10 cellular contexts compared by ENCODE assay signal in genomic region chr15:84702961-84703482, GRCh38. TPM values are rescaled to one million over a fixed set of nuclear protein-coding genes. Genes with fewer than 3 reads are reported as not detected.
A peak's percentile ranks its signal among the peaks of the same experiment; 100 is the strongest.
DNase-seq lines count a peak whose midpoint lies in the region; FAIRE-seq and TF ChIP-seq lines count a peak whose summit lies in the region.
"Had no signal": no experiment of that assay in that cellular context is flagged by ENCODE, and none has a peak within 500 bp of the region (broad histone marks: within the 10 kb centered on the region; RNA-seq: fewer than 3 reads in every experiment).

No MANE protein-coding gene starts in this region.

- H3K36me3 Mint-ChIP-seq in HFFc6 (ENCODE audit: low read depth) = 0 out of 2 replicates have a peak, but pooled peaks cover 4% of the 10 kb centered on the region
- H3K36me3 Mint-ChIP-seq in brain = peaks cover 43% of the 10 kb centered on the region
- H3K36me3 Mint-ChIP-seq in Calu3 (ENCODE audit: insufficient read depth, unreplicated experiment) = peaks cover 28% of the 10 kb centered on the region

- no peak overlapping the region for H3K4me3 Mint-ChIP-seq in HFFc6
- no peak overlapping the region for H3K4me3 Mint-ChIP-seq in brain
- H3K4me3 Mint-ChIP-seq in Calu3 (ENCODE audit: low read depth, unreplicated experiment) = no peak overlapping the region
- H3K4me3 Mint-ChIP-seq: activated CD4-positive, alpha-beta T cell treated with anti-CD3 and anti-CD28 coated beads, Interleukin-2, amount 10 ng/mL, durations not matched to agents 7 days and 5 days had no signal

- H3K27me3 Mint-ChIP-seq in HFFc6 (ENCODE audit: insufficient read depth) = no peaks in the 10 kb centered on the region; the same call in none of the 2 replicates
- no peaks in the 10 kb centered on the region for H3K27me3 Mint-ChIP-seq in brain
- H3K27me3 Mint-ChIP-seq in Calu3 (ENCODE audit: unreplicated experiment) = no peaks in the 10 kb centered on the region
- H3K27me3 Mint-ChIP-seq: activated CD4-positive, alpha-beta T cell treated with anti-CD3 and anti-CD28 coated beads, Interleukin-2, amount 10 ng/mL, durations not matched to agents 7 days and 5 days had no signal

- intact Hi-C loops in Calu3 (cut with micrococcal nuclease; ENCODE audit: unreplicated experiment) = no loop called here

- no peaks in the 10 kb centered on the region for H3K9me3 ChIP-seq in skeletal muscle tissue (ENCODE audit: control insufficient read depth in 3 of 3, low read length in 3 of 3)

- TF ChIP-seq CTCF in HFFc6 (IDR thresholded peaks at IDR 0.05) (no peak), brain (conservative IDR thresholded peaks at IDR 0.05) (no peak), Calu3 (IDR thresholded peaks at IDR 0.05; ENCODE audit: unreplicated experiment) (no peak)

- H3K9me3 Mint-ChIP-seq in HFFc6 (no peaks in the 10 kb centered on the region), brain (no peaks in the 10 kb centered on the region), Calu3 (ENCODE audit: low read depth, unreplicated experiment) (no peaks in the 10 kb centered on the region)
- H3K9me3 Mint-ChIP-seq: activated CD4-positive, alpha-beta T cell treated with anti-CD3 and anti-CD28 coated beads, Interleukin-2, amount 10 ng/mL, durations not matched to agents 7 days and 5 days had no signal

- BruUV-seq in Calu3 (replicated peaks; lab: Mats Ljungman, UMichigan) = no TSS peak

- H3K4me1 Mint-ChIP-seq in HFFc6 (ENCODE audit: low read depth) = peaks cover 35% of the 10 kb centered on the region
- H3K4me1 Mint-ChIP-seq in brain = peaks cover 42% of the 10 kb centered on the region
- H3K4me1 Mint-ChIP-seq in Calu3 (ENCODE audit: low read depth, unreplicated experiment) = peaks cover 28% of the 10 kb centered on the region

- no peaks in the 10 kb centered on the region for H3K27me3 ChIP-seq in skeletal muscle tissue (ENCODE audit: control insufficient read depth in 3 of 3, insufficient read depth in 3 of 3, low read length in 3 of 3)

- H3K27ac ChIP-seq in skeletal muscle tissue (ENCODE audit: low read depth, low read length) = peak overlapping the region; percentile 20

- H3K27ac Mint-ChIP-seq in HFFc6 (peak overlapping the region; percentile 1; the same call in 1 of the 2 replicates), brain (peak overlapping the region in 3 of 5 experiments; percentile 31 to 82 (median 63)), Calu3 (ENCODE audit: unreplicated experiment) (no peak overlapping the region)

- H3K9ac ChIP-seq in skeletal muscle tissue (ENCODE audit: low read depth in 1 of 3, low read length in 3 of 3) = no peak overlapping the region

- no peaks in the 10 kb centered on the region for H3K36me3 ChIP-seq in skeletal muscle tissue (ENCODE audit: control insufficient read depth in 3 of 3, insufficient read depth in 3 of 3, low read length in 3 of 3)

- H3K4me1 ChIP-seq in skeletal muscle tissue (ENCODE audit: control insufficient read depth in 3 of 3, insufficient read depth in 3 of 3, low read length in 3 of 3) = peaks cover 9 to 16% (median 14%) of the 10 kb centered on the region in 3 donors

- DNase-seq in HFFc6 (peak; percentile 12), kidney tubule cell (ENCODE audit: low spot score) (peak; percentile 23), GM12892 (ENCODE audit: insufficient read length) (no peak), SKM-1 (lab: John Stamatoyannopoulos, UW; ENCODE audit: unreplicated experiment) (no peak), Calu3 (no peak), NCI-H526 (lab: John Stamatoyannopoulos, UW) (no peak)
- DNase-seq: activated CD4-positive, alpha-beta T cell treated with anti-CD3 and anti-CD28 coated beads, Interleukin-2, amount 10 ng/mL, durations not matched to agents 7 days and 5 days; NCI-H748 treated with DMSO at 0.1 percent for 48 hours had no signal

- peak overlapping the region in 1 of 3 donors; percentile 22 for H3K4me3 ChIP-seq in skeletal muscle tissue (ENCODE audit: low read length in 3 of 3)

- TF ChIP-seq POLR2A in GM12892 (IDR thresholded peaks at IDR 0.05; ENCODE audit: low read depth, low read length) = no peak

- no peak for FAIRE-seq in GM12892 (lab: Jason Lieb, UNC)

- CTCF ChIA-PET in Calu3 (lab: Charles Lee) = no interaction called here

RNA-seq across cellular contexts. Expression of gene SEC11A, which starts 12.9 kb away (rescaled TPM):
- 100 to 1,000 TPM; 203 to 230 (median 221) TPM for total RNA-seq in HFFc6 (2021; fragmentation: NEBNext Ultra II Directional; extraction: Animal tissue kit (Norgen Biotek cat#: 25700))
- 143 TPM for polyA plus RNA-seq in brain (ENCODE audit: insufficient read depth, low read depth, low replicate concordance)
- total RNA-seq in skeletal muscle tissue (357 TPM), Calu3 (2022) (214 and 243 TPM in 2 replicates)
- 144 TPM for polyA plus RNA-seq in GM12892 (2012; ENCODE audit: missing spikeins)

RNA-seq across cellular contexts. Expression of gene NMB, which starts 45.0 kb away (rescaled TPM):
- 1 to 10 TPM; 4.4 to 7.1 (median 5.5) TPM for total RNA-seq in HFFc6 (2021; fragmentation: NEBNext Ultra II Directional; extraction: Animal tissue kit (Norgen Biotek cat#: 25700))
- 10.5 TPM for polyA plus RNA-seq in brain (ENCODE audit: insufficient read depth, low read depth, low replicate concordance)
- total RNA-seq in skeletal muscle tissue (0.52 TPM), Calu3 (2022) (10.9 and 16.6 TPM in 2 replicates)
- polyA plus RNA-seq in GM12892 (2012; ENCODE audit: missing spikeins) = 1.8 TPM

RNA-seq across cellular contexts. Expression of gene ZNF592, which starts 45.4 kb away (rescaled TPM):
- total RNA-seq in HFFc6 (2021; fragmentation: NEBNext Ultra II Directional; extraction: Animal tissue kit (Norgen Biotek cat#: 25700)) = 10 to 100 TPM; 15.4 to 19.0 (median 17.6) TPM
- polyA plus RNA-seq in brain (ENCODE audit: insufficient read depth, low read depth, low replicate concordance) = 19.9 TPM
- total RNA-seq in skeletal muscle tissue = 6.3 TPM
- 6.0 TPM for polyA plus RNA-seq in GM12892 (2012; ENCODE audit: missing spikeins)
- total RNA-seq in Calu3 (2022) = 49.5 and 49.6 TPM in 2 replicates

RNA-seq across cellular contexts. Expression of gene WDR73, which starts 48.9 kb away (rescaled TPM):
- total RNA-seq in HFFc6 (2021; fragmentation: NEBNext Ultra II Directional; extraction: Animal tissue kit (Norgen Biotek cat#: 25700)) = 10 to 100 TPM; 19.9 to 23.7 (median 21.4) TPM
- 11.8 TPM for polyA plus RNA-seq in brain (ENCODE audit: insufficient read depth, low read depth, low replicate concordance)
- total RNA-seq in skeletal muscle tissue (16.2 TPM), Calu3 (2022) (53.1 and 53.3 TPM in 2 replicates)
- polyA plus RNA-seq in GM12892 (2012; ENCODE audit: missing spikeins) = 15.7 TPM

Comparison
In these comparisons a context has a peak if more than half of its experiments do, and no peak if none do; other contexts are left out.
1. DNase-seq: peak in HFFc6 (single experiment) and kidney tubule cell (single experiment); none in GM12892 (single experiment), SKM-1 (single experiment), Calu3 (single experiment) and NCI-H526 (0 of 2).